Comparison of ENCODE assay signal across 15 cellular contexts in the genomic region with DNA sequence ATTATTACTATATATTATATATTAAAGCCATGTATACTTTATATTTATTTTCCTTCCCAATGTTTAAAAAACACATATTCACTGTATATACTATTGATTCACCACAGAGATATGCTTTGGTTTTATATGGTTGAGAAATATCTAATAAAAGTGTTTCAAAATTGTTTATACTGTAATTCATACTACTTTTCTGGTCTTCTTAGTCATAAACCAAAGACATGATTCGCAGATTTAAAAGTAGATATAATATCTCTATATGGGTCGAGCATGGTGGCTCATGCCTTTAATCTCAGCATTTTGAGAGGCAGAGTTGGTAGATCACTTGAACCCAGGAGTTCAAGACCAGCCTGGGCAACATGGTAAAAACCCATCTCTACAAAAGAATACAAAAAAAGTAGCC.
"Had no signal": no experiment of that assay in that cellular context is flagged by ENCODE, and none has a peak within 500 bp of the region (broad histone marks: within the 10 kb centered on the region; RNA-seq: fewer than 3 reads in every experiment).

No MANE protein-coding gene starts in this region.

- H3K36me3 ChIP-seq: ascending aorta, tibial artery, vagina had no signal

- H3K27me3 ChIP-seq: ascending aorta, tibial artery, vagina had no signal

- DNase-seq: activated CD4-positive, alpha-beta T cell treated with anti-CD3 and anti-CD28 coated beads, Interleukin-2, amount 50 U/mL, for 4 hours; activated naive CD4-positive, alpha-beta T cell treated with Interleukin-2 at 50 U/mL for 16 hours; dermis blood vessel endothelial cell; effector memory CD8-positive, alpha-beta T cell; foreskin melanocyte; immature natural killer cell; nucleus accumbens; stimulated activated CD4-positive, alpha-beta T cell treated with anti-CD3 and anti-CD28 coated beads, Interleukin-2, amount 100 ng/mL, for 48 hours; T1000; tibial artery had no signal

- H3K4me3 ChIP-seq: ascending aorta, tibial artery, vagina had no signal

- ATAC-seq: activated CD4-positive, CD25-positive, alpha-beta regulatory T cell treated with anti-CD3 and anti-CD28 coated beads, Interleukin-2, amount 50 U/mL, for 24 hours; activated T-helper 17 cell treated with anti-CD3 and anti-CD28 coated beads, Interleukin-2, amount 50 U/mL, for 72 hours; effector memory CD8-positive, alpha-beta T cell; stimulated activated memory B cell treated with anti-CD40 and anti-IgM and Interleukin-4, amounts not matched to agents 10 μg/mL and 1 μg/mL and 100 μg/mL, for 72 hours had no signal
